ENCODE assay signal across 8 cellular contexts in the genomic region with DNA sequence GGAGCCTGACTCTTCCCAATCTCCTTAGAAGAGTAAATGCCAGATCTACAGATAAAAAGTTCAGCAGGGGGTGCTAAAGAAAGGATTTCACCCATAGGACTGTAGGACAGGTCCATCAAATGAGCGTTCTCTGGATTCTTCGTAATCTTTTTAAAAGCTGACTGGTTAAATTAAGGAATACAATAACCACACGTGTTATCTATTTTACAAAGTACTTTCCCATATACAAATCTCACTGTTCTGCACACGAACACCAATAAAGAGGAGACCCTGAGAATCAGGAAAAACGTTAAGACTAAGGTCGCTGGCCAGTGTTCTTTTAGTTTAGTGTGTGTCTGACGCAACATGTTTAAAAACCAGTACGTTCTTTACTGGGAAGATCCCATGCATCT. TPM values are rescaled to one million over a fixed set of nuclear protein-coding genes. Genes with fewer than 3 reads are reported as not detected.
DNase-seq lines count a peak whose midpoint lies in the region; ATAC-seq and TF ChIP-seq lines count a peak whose summit lies in the region.

No MANE protein-coding gene starts in this region.

- H3K4me3 ChIP-seq in OCI-LY1 (ENCODE audit: low read depth, low read length, poor library complexity, severe bottlenecking) (peak overlapping the region; percentile 80), lower lobe of right lung (peak overlapping the region; percentile 78), urinary bladder (ENCODE audit: low read depth, low read length) (peak overlapping the region; percentile 83)

- H3K4me1 ChIP-seq in OCI-LY1 (ENCODE audit: insufficient read depth, low read length, severe bottlenecking) (peaks cover 16% of the 10 kb centered on the region), lower lobe of right lung (peaks cover 18% of the 10 kb centered on the region), urinary bladder (ENCODE audit: insufficient read depth) (no peaks in the 10 kb centered on the region)

- H3K27ac ChIP-seq in OCI-LY1 (ENCODE audit: low read depth, low read length, poor library complexity, severe bottlenecking) (no peak overlapping the region), lower lobe of right lung (peak overlapping the region; percentile 88), urinary bladder (ENCODE audit: low read depth) (peak overlapping the region; percentile 82)

- H3K36me3 ChIP-seq in OCI-LY1 (ENCODE audit: insufficient read depth, low read length): no peaks in the 10 kb centered on the region
- H3K36me3 ChIP-seq in lower lobe of right lung: peaks cover 23% of the 10 kb centered on the region
- H3K36me3 ChIP-seq in urinary bladder (ENCODE audit: insufficient read depth): peaks cover 2% of the 10 kb centered on the region

- intact Hi-C loops in lower lobe of right lung (cut with DNase I): no loop called here

- peak; percentile 33 for DNase-seq in DMS114 treated with DMSO at 0.1 percent for 48 hours (lab: John Stamatoyannopoulos, UW; ENCODE audit: unreplicated experiment)
- peak; percentile 23 to 66 for DNase-seq in dermis microvascular lymphatic vessel endothelial cell (ENCODE audit: low read depth in 2 of 2)
- no peak for DNase-seq in lower lobe of right lung

- peak overlapping the region; percentile 71 for H3K9ac ChIP-seq in OCI-LY1 (ENCODE audit: low read length)

- H2AFZ ChIP-seq in OCI-LY1 (ENCODE audit: low read length): peak overlapping the region; percentile 68; the same call in 1 of the 2 replicates

- H3K27me3 ChIP-seq in OCI-LY1 (ENCODE audit: insufficient read depth, low read length): no peaks in the 10 kb centered on the region
- no peaks in the 10 kb centered on the region for H3K27me3 ChIP-seq in lower lobe of right lung (ENCODE audit: low read depth)

- TF ChIP-seq CTCF in OCI-LY1 (IDR thresholded peaks at IDR 0.05; ENCODE audit: low read length) (peak; percentile 23; the same call in 1 of the 2 replicates), lower lobe of right lung (IDR thresholded peaks at IDR 0.05) (peak; percentile 23)

- under 1% methylated on average over 8 of the region's 8 CpGs for WGBS in urinary bladder

- H4K20me1 ChIP-seq in OCI-LY1 (ENCODE audit: insufficient read depth, low read length): no peaks in the 10 kb centered on the region

- H3K9me3 ChIP-seq in OCI-LY1 (ENCODE audit: low read length) (no peaks in the 10 kb centered on the region), lower lobe of right lung (no peaks in the 10 kb centered on the region)

- no peaks in the 10 kb centered on the region for H3K79me2 ChIP-seq in OCI-LY1 (ENCODE audit: insufficient read depth, low read length)

- no peaks in the 10 kb centered on the region for H3K9me2 ChIP-seq in OCI-LY1 (ENCODE audit: low read depth, low read length)

- peak; percentile 31 for ATAC-seq in GM19455 (IDR thresholded peaks at IDR 0.05; ENCODE audit: unreplicated experiment)
- peak; percentile 16 for ATAC-seq in HG03469 (IDR thresholded peaks at IDR 0.05; ENCODE audit: unreplicated experiment)
- peak; percentile 42 to 62 for ATAC-seq in lower lobe of right lung
- ATAC-seq in HG03097 (IDR thresholded peaks at IDR 0.05; ENCODE audit: low FRiP score, unreplicated experiment): no peak

- H3F3A ChIP-seq in OCI-LY1 (ENCODE audit: insufficient read depth, low read length): no peaks in the 10 kb centered on the region

- H3K4me2 ChIP-seq in OCI-LY1 (ENCODE audit: low read length): peak overlapping the region; percentile 88

RNA-seq across cellular contexts. Expression of gene TUBE1, which starts 0.5 kb away (rescaled TPM):
- 8.5 and 8.7 TPM in 2 replicates for total RNA-seq in dermis microvascular lymphatic vessel endothelial cell
- total RNA-seq in lower lobe of right lung: 22.2 TPM
- 80.2 TPM for total RNA-seq in urinary bladder
- 19.5 TPM for polyA plus RNA-seq in urinary bladder

RNA-seq across cellular contexts. Expression of gene FAM229B, which starts 0.7 kb away (rescaled TPM):
- total RNA-seq in dermis microvascular lymphatic vessel endothelial cell (6.4 and 7.0 TPM in 2 replicates), lower lobe of right lung (13.6 TPM), urinary bladder (27.8 TPM)
- 25.8 TPM for polyA plus RNA-seq in urinary bladder

RNA-seq across cellular contexts. Expression of gene CCN6, which starts 32.8 kb away (rescaled TPM):
- total RNA-seq in dermis microvascular lymphatic vessel endothelial cell (not detected in 2 replicates), lower lobe of right lung (not detected), urinary bladder (not detected)
- polyA plus RNA-seq in urinary bladder: not detected
